22 cellular contexts compared by ENCODE assay signal in the genomic region with DNA sequence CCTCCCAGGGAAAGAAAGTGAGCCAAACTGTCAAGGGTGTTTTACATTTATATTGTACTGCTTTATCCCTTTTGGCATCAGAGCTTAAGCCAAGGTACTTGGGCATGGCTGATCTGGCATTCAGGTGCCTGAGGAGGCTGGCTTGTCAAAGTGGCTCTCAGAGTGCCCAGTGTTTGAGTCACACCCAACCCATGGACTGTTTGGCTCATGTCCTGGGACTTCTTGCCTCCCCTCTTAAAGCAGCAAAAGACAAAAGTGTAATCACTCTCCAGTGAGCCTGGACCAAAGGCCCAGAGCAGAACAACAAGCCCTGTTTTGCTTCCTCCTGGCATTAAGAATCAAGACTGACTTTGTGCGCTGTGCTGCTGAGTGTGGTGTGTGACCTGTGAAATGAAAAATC.
A peak's percentile ranks its signal among the peaks of the same experiment; 100 is the strongest.
DNase-seq lines count a peak whose midpoint lies in the region; ATAC-seq and TF ChIP-seq lines count a peak whose summit lies in the region.
"Had no signal": no experiment of that assay in that cellular context is flagged by ENCODE, and none has a peak within 500 bp of the region (broad histone marks: within the 10 kb centered on the region; RNA-seq: fewer than 3 reads in every experiment).

No MANE protein-coding gene starts in this region.

- DNase-seq in astrocyte of the hippocampus (ENCODE audit: low read depth, low spot score) (peak; percentile 51), lung (ENCODE audit: low spot score) (peak; percentile 35), pons (ENCODE audit: low spot score) (peak; percentile 56), NCI-H2227 (lab: John Stamatoyannopoulos, UW; ENCODE audit: unreplicated experiment) (no peak), AG08396 (ENCODE audit: low spot score) (no peak)
- DNase-seq: ACHN, AML-193, COR-L47, DMS 273 treated with DMSO at 0.1 percent for 48 hours, DND-41, HCEC 1CT, NCI-H1105 treated with DMSO at 0.1 percent for 48 hours, NCI-H1694, NCI-H2081 treated with DMSO at 0.1 percent for 48 hours, NCI-H510A, NCI-H774, OCI-M1, SHP77, SK-N-SH had no signal

- no peak overlapping the region for H3K27ac ChIP-seq in lung (ENCODE audit: low read depth in 1 of 2, low read length in 1 of 2)

- no peaks in the 10 kb centered on the region for H3K9me3 ChIP-seq in lung (ENCODE audit: control insufficient read depth in 2 of 2, insufficient read depth in 1 of 2, low read length in 1 of 2)
- H3K9me3 ChIP-seq: SK-N-SH had no signal

- no peaks in the 10 kb centered on the region for H3K36me3 ChIP-seq in lung (ENCODE audit: control insufficient read depth in 2 of 2, insufficient read depth in 2 of 2, low read length in 2 of 2)

- H3K4me3 ChIP-seq in lung = no peak overlapping the region
- H3K4me3 ChIP-seq: K562 had no signal

- TF ChIP-seq CTCF in lung (IDR thresholded peaks at IDR 0.05; ENCODE audit: control extremely low read depth, extremely low read depth) = no peak

- no peaks in the 10 kb centered on the region for H3K27me3 ChIP-seq in lung (ENCODE audit: control insufficient read depth, insufficient read depth)

- WGBS in lung, 2 donors = 80 to 100% methylated on average over 1 of the region's 1 CpG

- ATAC-seq in lung (ENCODE audit: insufficient read depth, low FRiP score) (peak; percentile 82), HG03469 (IDR thresholded peaks at IDR 0.05; ENCODE audit: unreplicated experiment) (no peak), GM21528 (IDR thresholded peaks at IDR 0.05; ENCODE audit: low FRiP score, unreplicated experiment) (no peak)
- ATAC-seq: K562 had no signal

- peaks cover 0 to 9% of the 10 kb centered on the region in 2 donors for H3K4me1 ChIP-seq in lung (ENCODE audit: control insufficient read depth in 2 of 2, insufficient read depth in 2 of 2, low read length in 2 of 2)

Comparison
In these comparisons a context has a peak if more than half of its experiments do, and no peak if none do; other contexts are left out.
1. DNase-seq: peak in astrocyte of the hippocampus (single experiment), lung (single experiment) and pons (single experiment); none in NCI-H2227 (single experiment) and AG08396 (single experiment).